8 cellular contexts compared by ENCODE assay signal in genomic region chr2:46700435-46700834, GRCh38. TPM values are rescaled to one million over a fixed set of nuclear protein-coding genes. Genes with fewer than 3 reads are reported as not detected.
A peak's percentile ranks its signal among the peaks of the same experiment; 100 is the strongest.
DNase-seq lines count a peak whose midpoint lies in the region; ATAC-seq and TF ChIP-seq lines count a peak whose summit lies in the region.

No MANE protein-coding gene starts in this region.

- H3K27ac ChIP-seq in KMS-11 (no peak overlapping the region), mammary epithelial cell (ENCODE audit: insufficient read depth, low read depth, low read length) (peak overlapping the region; percentile 52)

- 25% methylated on average over 6 of the region's 6 CpGs for WGBS in mammary epithelial cell (ENCODE audit: low coverage, missing lambda C conversion rate)

- H3K79me2 ChIP-seq in KMS-11 (ENCODE audit: insufficient read depth, low read depth): peaks cover 56% of the 10 kb centered on the region; the same call in 1 of the 2 replicates
- H3K79me2 ChIP-seq in mammary epithelial cell (ENCODE audit: insufficient read depth, low read length): peaks cover 62% of the 10 kb centered on the region

- H3K36me3 ChIP-seq in KMS-11 (ENCODE audit: insufficient read depth) (no peaks in the 10 kb centered on the region), mammary epithelial cell (ENCODE audit: insufficient read depth, low read length) (no peaks in the 10 kb centered on the region)

- dilution Hi-C loops in mammary epithelial cell (cut with HindIII; ENCODE audit: low sequenced_read_pairs): no loop called here

- H3K9ac ChIP-seq in KMS-11: no peak overlapping the region
- H3K9ac ChIP-seq in mammary epithelial cell (ENCODE audit: insufficient read depth, low read length): peak overlapping the region; percentile 73

- intact Hi-C loops in mammary epithelial cell (cut with micrococcal nuclease): loop anchor here (5.0 kb wide), 1 partner anchor 157 kb away; no protein-coding TSS in a partner anchor

- ATAC-seq in naive B cell (ENCODE audit: low read depth in 2 of 2): no peak
- ATAC-seq in HG03520 (IDR thresholded peaks at IDR 0.05; ENCODE audit: unreplicated experiment): no peak

- no peak overlapping the region for H2AFZ ChIP-seq in KMS-11 (ENCODE audit: low read depth)
- H2AFZ ChIP-seq in mammary epithelial cell (ENCODE audit: low read depth, low read length): no peak overlapping the region

- H3K4me3 ChIP-seq in AG10803 (ENCODE audit: low read length) (peak overlapping the region; percentile 82), KMS-11 (IDR thresholded peaks at IDR 0.05; ENCODE audit: insufficient read depth, low read depth, low read length) (no peak overlapping the region), mammary epithelial cell (replicated peaks in 1 of 3; ENCODE audit: insufficient read depth in 1 of 3, low read depth in 2 of 3, low read length in 3 of 3) (peak overlapping the region; percentile 66 to 90 (median 88))

- no peak for DNase-seq in AG10803 (ENCODE audit: low read depth)
- DNase-seq in mammary epithelial cell: no peak
- DNase-seq in naive B cell: no peak
- no peak for DNase-seq in DMS153 treated with DMSO at 0.1 percent for 48 hours (lab: John Stamatoyannopoulos, UW; ENCODE audit: unreplicated experiment)
- DNase-seq in iPS-NIHi7 (ENCODE audit: extremely low spot score): no peak
- DNase-seq in NCI-H446 treated with DMSO at 0.1 percent for 48 hours (lab: John Stamatoyannopoulos, UW): no peak

- H3K4me3 Mint-ChIP-seq in naive B cell: peak overlapping the region; percentile 89 to 99 (median 97)

- H3K27me3 ChIP-seq in KMS-11 (ENCODE audit: insufficient read depth, low read depth) (no peaks in the 10 kb centered on the region), mammary epithelial cell (ENCODE audit: insufficient read depth, low read length) (no peaks in the 10 kb centered on the region)

- peak overlapping the region in 4 of 6 donors; percentile 2 to 97 (median 90) for H3K27ac Mint-ChIP-seq in naive B cell

- peaks cover 44% of the 10 kb centered on the region for H3K4me1 ChIP-seq in KMS-11 (ENCODE audit: low read depth, poor library complexity, severe bottlenecking)
- H3K4me1 ChIP-seq in mammary epithelial cell (ENCODE audit: insufficient read depth, low read length): peaks cover 12% of the 10 kb centered on the region

- H3K36me3 Mint-ChIP-seq in naive B cell: no peaks in the 10 kb centered on the region

- H3K4me2 ChIP-seq in KMS-11 (peak overlapping the region; percentile 89), mammary epithelial cell (ENCODE audit: insufficient read depth, low read depth, low read length) (peak overlapping the region; percentile 95)

- in situ Hi-C loops in mammary epithelial cell (cut with MboI; ENCODE audit: low sequenced_read_pairs in 2 of 2): no loop called here

- peaks cover 7% of the 10 kb centered on the region; the same call in 1 of the 2 replicates for H4K20me1 ChIP-seq in KMS-11 (ENCODE audit: insufficient read depth)
- H4K20me1 ChIP-seq in mammary epithelial cell (ENCODE audit: insufficient read depth, low read length): no peaks in the 10 kb centered on the region

- TF ChIP-seq CTCF in AG10803 (conservative IDR thresholded peaks at IDR 0.05; ENCODE audit: low read length): no peak
- TF ChIP-seq CTCF in KMS-11 (conservative IDR thresholded peaks at IDR 0.05; ENCODE audit: low read depth, low read length): no peak
- TF ChIP-seq CTCF in mammary epithelial cell (conservative IDR thresholded peaks at IDR 0.05 in 1 of 2, IDR thresholded peaks at IDR 0.05 in 1 of 2; ENCODE audit: extremely low read depth in 1 of 2, insufficient read depth in 1 of 2, low read depth in 1 of 2, low read length in 2 of 2): no peak

- no peaks in the 10 kb centered on the region for H3K27me3 Mint-ChIP-seq in naive B cell

- no peaks in the 10 kb centered on the region for H3K9me3 Mint-ChIP-seq in naive B cell

- no TSS peak for BruUV-seq in mammary epithelial cell (replicated peaks; lab: Mats Ljungman, UMichigan)

- CTCF ChIA-PET in mammary epithelial cell (lab: Charles Lee; ENCODE audit: low non-redundant PET): interaction anchor here (0.7 kb wide), 1 partner anchor 177 kb away, joined by 5 read pairs; no protein-coding TSS in a partner anchor

- H3K4me1 Mint-ChIP-seq in naive B cell: peaks cover 52 to 70% (median 64%) of the 10 kb centered on the region in 3 donors

- H3K9me3 ChIP-seq in mammary epithelial cell (replicated peaks; ENCODE audit: insufficient read depth, low read length): no peaks in the 10 kb centered on the region

RNA-seq across cellular contexts. Expression of gene SOCS5, which starts 1.3 kb away (rescaled TPM):
- total RNA-seq in mammary epithelial cell: 10 to 100 TPM in 1 of 2 donors, 1 to 10 TPM in 1; 9.3 to 21.5 TPM
- 6.7 TPM for polyA plus RNA-seq in mammary epithelial cell
- polyA minus RNA-seq in mammary epithelial cell: 14.8 TPM
- polyA plus RNA-seq in naive B cell (ENCODE audit: low read depth in 6 of 6): 10 to 100 TPM in 4 of 6 donors, 1 to 10 TPM in 2; 7.1 to 21.7 (median 13.3) TPM
